Comparison of ENCODE assay signal across 8 cellular contexts in genomic region chr3:132549890-132550578, GRCh38. TPM values are rescaled to one million over a fixed set of nuclear protein-coding genes. Genes with fewer than 3 reads are reported as not detected.
DNase-seq lines count a peak whose midpoint lies in the region; ATAC-seq and TF ChIP-seq lines count a peak whose summit lies in the region.

No MANE protein-coding gene starts in this region.

- no peaks in the 10 kb centered on the region for H3K9me3 Mint-ChIP-seq in central memory CD8-positive, alpha-beta T cell
- no peaks in the 10 kb centered on the region for H3K9me3 Mint-ChIP-seq in progenitor cell of endocrine pancreas (ENCODE audit: low read depth)

- no peaks in the 10 kb centered on the region for H3K27me3 Mint-ChIP-seq in central memory CD8-positive, alpha-beta T cell
- no peaks in the 10 kb centered on the region for H3K27me3 Mint-ChIP-seq in progenitor cell of endocrine pancreas

- H3K36me3 Mint-ChIP-seq in central memory CD8-positive, alpha-beta T cell (ENCODE audit: insufficient read depth) = no peaks in the 10 kb centered on the region
- H3K36me3 Mint-ChIP-seq in progenitor cell of endocrine pancreas (ENCODE audit: insufficient read depth) = no peaks in the 10 kb centered on the region

- H3K4me3 Mint-ChIP-seq in central memory CD8-positive, alpha-beta T cell = no peak overlapping the region
- H3K4me3 Mint-ChIP-seq in progenitor cell of endocrine pancreas (ENCODE audit: low read depth) = no peak overlapping the region

- ATAC-seq in GM21360 (IDR thresholded peaks at IDR 0.05; ENCODE audit: unreplicated experiment) = peak; percentile 75
- peak; percentile 79 for ATAC-seq in HG03558 (IDR thresholded peaks at IDR 0.05; ENCODE audit: extremely low read depth, unreplicated experiment)
- ATAC-seq in central memory CD8-positive, alpha-beta T cell (replicated peaks; ENCODE audit: extremely low read depth, poor library complexity, severe bottlenecking) = no peak
- ATAC-seq in sciatic nerve = no peak

- DNase-seq in GM03348 (ENCODE audit: low spot score) (peak; percentile 64), NCI-H1417 treated with DMSO at 0.1 percent for 48 hours (lab: John Stamatoyannopoulos, UW) (no peak), sciatic nerve (ENCODE audit: low spot score) (no peak), cerebellum (ENCODE audit: low spot score) (no peak), progenitor cell of endocrine pancreas (ENCODE audit: low spot score, unreplicated experiment) (no peak)
- DNase-seq in central memory CD8-positive, alpha-beta T cell (ENCODE audit: low spot score in 2 of 2) = no peak

- no peaks in the 10 kb centered on the region for H3K4me1 Mint-ChIP-seq in central memory CD8-positive, alpha-beta T cell
- peaks cover 5% of the 10 kb centered on the region for H3K4me1 Mint-ChIP-seq in progenitor cell of endocrine pancreas (ENCODE audit: low read depth)

- no peak for TF ChIP-seq CTCF in progenitor cell of endocrine pancreas (IDR thresholded peaks at IDR 0.05; ENCODE audit: unreplicated experiment)

- intact Hi-C loops in sciatic nerve (cut with DNase I) = no loop called here

- peak overlapping the region; percentile 1 for H3K27ac Mint-ChIP-seq in central memory CD8-positive, alpha-beta T cell (ENCODE audit: low read depth)
- H3K27ac Mint-ChIP-seq in progenitor cell of endocrine pancreas = no peak overlapping the region

RNA-seq across cellular contexts. Expression of gene ACKR4, which starts 47.0 kb away (rescaled TPM):
- 3.1 TPM for total RNA-seq in sciatic nerve
- not detected for total RNA-seq in cerebellum
- total RNA-seq in progenitor cell of endocrine pancreas = not detected in 2 replicates

Comparison
In these comparisons a context has a peak if more than half of its experiments do, and no peak if none do; other contexts are left out.
1. ATAC-seq: peak in GM21360 (single experiment) and HG03558 (single experiment); none in central memory CD8-positive, alpha-beta T cell (single experiment) and sciatic nerve (single experiment).